Comparison of ENCODE assay signal across 10 cellular contexts in genomic region chr14:55458800-55459577, GRCh38. TPM values are rescaled to one million over a fixed set of nuclear protein-coding genes. Genes with fewer than 3 reads are reported as not detected.
DNase-seq lines count a peak whose midpoint lies in the region; ATAC-seq, FAIRE-seq and TF ChIP-seq lines count a peak whose summit lies in the region.
"Had no signal": no experiment of that assay in that cellular context is flagged by ENCODE, and none has a peak within 500 bp of the region (broad histone marks: within the 10 kb centered on the region; RNA-seq: fewer than 3 reads in every experiment).

No MANE protein-coding gene starts in this region.

- FAIRE-seq in GM12892 (lab: Jason Lieb, UNC), result peak; percentile 87

- intact Hi-C loops in left colon (cut with DNase I, micrococcal nuclease), result no loop called here

- no peak for DNase-seq in GM12892 (ENCODE audit: insufficient read length)
- peak; percentile 26 for DNase-seq in fibroblast of peridontal ligament (ENCODE audit: extremely low read depth)
- no peak for DNase-seq in anterior cingulate cortex (lab: John Stamatoyannopoulos, UW)
- no peak for DNase-seq in epidermal melanocyte (ENCODE audit: insufficient read length, low spot score)
- no peak for DNase-seq in mucosa of gallbladder (ENCODE audit: low spot score)
- DNase-seq in left colon, result no peak

- TF ChIP-seq POLR2A in GM12892 (IDR thresholded peaks at IDR 0.05; ENCODE audit: low read depth, low read length), result no peak

- peak; percentile 86 for ATAC-seq in GM21447 (IDR thresholded peaks at IDR 0.05; ENCODE audit: unreplicated experiment)
- peak; percentile 87 for ATAC-seq in HG03469 (IDR thresholded peaks at IDR 0.05; ENCODE audit: unreplicated experiment)
- ATAC-seq in left colon, result no peak

RNA-seq across cellular contexts. Expression of gene TBPL2, which starts 18.6 kb away (rescaled TPM):
- polyA plus RNA-seq in GM12892 (2012; ENCODE audit: missing spikeins), result not detected
- total RNA-seq in mucosa of gallbladder (not detected), left colon (not detected)
- total RNA-seq: liver, thoracic aorta had no signal
- polyA plus RNA-seq: liver had no signal

RNA-seq across cellular contexts. Expression of gene ATG14, which starts 47.4 kb away (rescaled TPM):
- 4.7 TPM for polyA plus RNA-seq in GM12892 (2012; ENCODE audit: missing spikeins)
- total RNA-seq in mucosa of gallbladder (9.1 TPM), left colon (10 to 100 TPM in 1 of 2 donors, 1 to 10 TPM in 1; 6.3 to 10.0 TPM)
